Comparison of ENCODE assay signal across 9 cellular contexts in genomic region chr19:46262684-46263296, GRCh38. TPM values are rescaled to one million over a fixed set of nuclear protein-coding genes. Genes with fewer than 3 reads are reported as not detected.
DNase-seq lines count a peak whose midpoint lies in the region; ATAC-seq, FAIRE-seq and TF ChIP-seq lines count a peak whose summit lies in the region.
"Not testable (repeated sequence)": the region's sequence is repeated elsewhere in the genome, so short reads cannot be mapped to it uniquely, and the experiment has no call there.
"Had no signal": no experiment of that assay in that cellular context is flagged by ENCODE, and none has a peak within 500 bp of the region (broad histone marks: within the 10 kb centered on the region; RNA-seq: fewer than 3 reads in every experiment).

No MANE protein-coding gene starts in this region.

- peak overlapping the region; percentile 67 for H3K27ac Mint-ChIP-seq in central memory CD8-positive, alpha-beta T cell (ENCODE audit: low read depth)
- H3K27ac Mint-ChIP-seq in progenitor cell of endocrine pancreas: peak overlapping the region; percentile 16
- peak overlapping the region; percentile 3 for H3K27ac Mint-ChIP-seq in type B pancreatic cell

- peak; percentile 35 for DNase-seq in GM12891 (ENCODE audit: insufficient read length, low spot score)
- peak; percentile 28 for DNase-seq in NCI-H1105 treated with DMSO at 0.1 percent for 48 hours (lab: John Stamatoyannopoulos, UW)
- peak; percentile 62 for DNase-seq in SIG-M5 (lab: John Stamatoyannopoulos, UW)
- DNase-seq in activated CD8-positive, alpha-beta memory T cell treated with anti-CD3 and anti-CD28 coated beads, Interleukin-2, amount 50 U/mL, for 1 hour (ENCODE audit: extremely low read depth): peak; percentile 21
- peak in 1 of 2 donors; percentile 79 for DNase-seq in central memory CD8-positive, alpha-beta T cell (ENCODE audit: low spot score in 2 of 2)
- DNase-seq in progenitor cell of endocrine pancreas (ENCODE audit: low spot score, unreplicated experiment); type B pancreatic cell (ENCODE audit: extremely low spot score, unreplicated experiment): not testable (repeated sequence)

- H3K4me3 Mint-ChIP-seq in central memory CD8-positive, alpha-beta T cell: peak overlapping the region; percentile 30
- H3K4me3 Mint-ChIP-seq in progenitor cell of endocrine pancreas (ENCODE audit: low read depth); type B pancreatic cell: not testable (repeated sequence)

- H3K36me3 Mint-ChIP-seq in central memory CD8-positive, alpha-beta T cell (ENCODE audit: insufficient read depth); progenitor cell of endocrine pancreas (ENCODE audit: insufficient read depth); type B pancreatic cell: not testable (repeated sequence)

- not testable (repeated sequence) for TF ChIP-seq POLR2A in GM12891 (IDR thresholded peaks at IDR 0.05; ENCODE audit: low read depth, low read length)

- H3K4me1 Mint-ChIP-seq in central memory CD8-positive, alpha-beta T cell: peaks cover 24% of the 10 kb centered on the region
- H3K4me1 Mint-ChIP-seq in progenitor cell of endocrine pancreas (ENCODE audit: low read depth): not testable (repeated sequence)
- peaks cover 10% of the 10 kb centered on the region for H3K4me1 Mint-ChIP-seq in type B pancreatic cell (ENCODE audit: unreplicated experiment)

- TF ChIP-seq CTCF in progenitor cell of endocrine pancreas (IDR thresholded peaks at IDR 0.05; ENCODE audit: unreplicated experiment); type B pancreatic cell (conservative IDR thresholded peaks at IDR 0.05): not testable (repeated sequence)

- H3K27me3 Mint-ChIP-seq in central memory CD8-positive, alpha-beta T cell: peaks cover 55% of the 10 kb centered on the region
- not testable (repeated sequence) for H3K27me3 Mint-ChIP-seq in progenitor cell of endocrine pancreas, type B pancreatic cell

- not testable (repeated sequence) for FAIRE-seq in GM12891 (lab: Jason Lieb, UNC)

- not testable (repeated sequence) for H3K9me3 Mint-ChIP-seq in central memory CD8-positive, alpha-beta T cell; progenitor cell of endocrine pancreas (ENCODE audit: low read depth); type B pancreatic cell

- peak; percentile 88 for ATAC-seq in HG02610 (IDR thresholded peaks at IDR 0.05; ENCODE audit: unreplicated experiment)
- peak; percentile 98 for ATAC-seq in central memory CD8-positive, alpha-beta T cell (replicated peaks; ENCODE audit: extremely low read depth, poor library complexity, severe bottlenecking)

TF ChIP-seq in GM12891, 5 proteins besides CTCF, POLR2A, EP300 and RAD21:
- peak; percentile 79; the same call in 1 of the 2 replicates for TF ChIP-seq POU2F2 (IDR thresholded peaks at IDR 0.05; ENCODE audit: low read depth, low read length)
- TF ChIP-seq POLR2AphosphoS5 (IDR thresholded peaks at IDR 0.05; ENCODE audit: low read depth, low read length): peak; percentile 31; the same call in 1 of the 2 replicates
- TF ChIP-seq PAX5 (IDR thresholded peaks at IDR 0.05; ENCODE audit: insufficient read depth, low read length, severe bottlenecking): peak; percentile 36

RNA-seq across cellular contexts. Expression of gene IGFL1, which starts 33.2 kb away (rescaled TPM):
- not detected for polyA plus RNA-seq in GM12891 (2012; ENCODE audit: low read depth, missing spikeins)
- not detected in 2 replicates for total RNA-seq in progenitor cell of endocrine pancreas
- total RNA-seq in type B pancreatic cell (ENCODE audit: low replicate concordance): 0.56 and 0.76 TPM in 2 replicates
- total RNA-seq: omental fat pad had no signal

RNA-seq across cellular contexts. Expression of gene HIF3A, which starts 34.1 kb away (rescaled TPM):
- polyA plus RNA-seq in GM12891 (2012; ENCODE audit: low read depth, missing spikeins): not detected
- 31.1 and 37.6 TPM in 2 replicates for total RNA-seq in progenitor cell of endocrine pancreas
- total RNA-seq in type B pancreatic cell (ENCODE audit: low replicate concordance): 46.1 and 62.4 TPM in 2 replicates

Comparison
In these comparisons a context has a peak if more than half of its experiments do, and no peak if none do; other contexts are left out.
1. H3K27ac Mint-ChIP-seq: peak in every context shown above with its lines; median percentile 67 in central memory CD8-positive, alpha-beta T cell; 16 in progenitor cell of endocrine pancreas; 3 in type B pancreatic cell.